7 cellular contexts compared by ENCODE assay signal in genomic region chr19:34926685-34927375, GRCh38. TPM values are rescaled to one million over a fixed set of nuclear protein-coding genes. Genes with fewer than 3 reads are reported as not detected.
DNase-seq lines count a peak whose midpoint lies in the region; ATAC-seq and TF ChIP-seq lines count a peak whose summit lies in the region.

Gene ZNF30, plus strand, starts transcription at chr19:34926903. Its CDS starts 3,045 bp downstream, at chr19:34929948.

- peak; percentile 60 for TF ChIP-seq POLR2A in GM18505 (IDR thresholded peaks at IDR 0.05; ENCODE audit: borderline replicate concordance, extremely low read depth, insufficient read depth, insufficient read length)

- H3K4me3 Mint-ChIP-seq in activated CD4-positive, alpha-beta T cell treated with anti-CD3 and anti-CD28 coated beads, Interleukin-2, amount 10 ng/mL, durations not matched to agents 24 days and 14 days = peak within 1 kb of the TSS; percentile 90

- peaks cover 12% of the 10 kb centered on the region for H3K36me3 Mint-ChIP-seq in activated CD4-positive, alpha-beta T cell treated with anti-CD3 and anti-CD28 coated beads, Interleukin-2, amount 10 ng/mL, durations not matched to agents 24 days and 14 days (ENCODE audit: low read depth)

- peaks cover 3% of the 10 kb centered on the region for H3K9me3 Mint-ChIP-seq in activated CD4-positive, alpha-beta T cell treated with anti-CD3 and anti-CD28 coated beads, Interleukin-2, amount 10 ng/mL, durations not matched to agents 24 days and 14 days

- DNase-seq in NCI-H2196 treated with DMSO at 0.1 percent for 48 hours (lab: John Stamatoyannopoulos, UW; ENCODE audit: unreplicated experiment) (peak; percentile 86), dedifferentiated amniotic fluid mesenchymal stem cell (ENCODE audit: extremely low spot score) (peak; percentile 92), left kidney (ENCODE audit: low read depth, low spot score) (peak; percentile 98)
- peak; percentile 92 for DNase-seq in activated CD4-positive, alpha-beta T cell treated with anti-CD3 and anti-CD28 coated beads, Interleukin-2, amount 10 ng/mL, durations not matched to agents 24 days and 14 days
- peak; percentile 85 for DNase-seq in stimulated activated CD4-positive, alpha-beta T cell treated with anti-CD3 and anti-CD28 coated beads, Interleukin-1b, Interleukin-23, amount 100 ng/mL, for 48 hours

- peak within 1 kb of the TSS; percentile 20 for H3K27ac Mint-ChIP-seq in activated CD4-positive, alpha-beta T cell treated with anti-CD3 and anti-CD28 coated beads, Interleukin-2, amount 10 ng/mL, durations not matched to agents 24 days and 14 days

- peaks cover 2% of the 10 kb centered on the region for H3K27me3 Mint-ChIP-seq in activated CD4-positive, alpha-beta T cell treated with anti-CD3 and anti-CD28 coated beads, Interleukin-2, amount 10 ng/mL, durations not matched to agents 24 days and 14 days

- peak; percentile 88 for ATAC-seq in GM18505 (IDR thresholded peaks at IDR 0.05; ENCODE audit: unreplicated experiment)
- peak; percentile 95 for ATAC-seq in HG02943 (IDR thresholded peaks at IDR 0.05; ENCODE audit: low read depth, unreplicated experiment)

- H3K4me1 Mint-ChIP-seq in activated CD4-positive, alpha-beta T cell treated with anti-CD3 and anti-CD28 coated beads, Interleukin-2, amount 10 ng/mL, durations not matched to agents 24 days and 14 days = peaks cover 8% of the 10 kb centered on the region

- intact Hi-C loops in activated CD4-positive, alpha-beta T cell treated with anti-CD3 and anti-CD28 coated beads, Interleukin-2, amount 10 ng/mL, durations not matched to agents 24 days and 14 days (cut with micrococcal nuclease) = no loop called here

RNA-seq across cellular contexts. Expression of gene ZNF30, which starts in this region (rescaled TPM):
- 3.6 and 4.4 TPM in 2 replicates for total RNA-seq in activated CD4-positive, alpha-beta T cell treated with anti-CD3 and anti-CD28 coated beads, Interleukin-2, amount 10 ng/mL, durations not matched to agents 24 days and 14 days

Comparison
In these comparisons a context has a peak if more than half of its experiments do, and no peak if none do; other contexts are left out.
1. Peak in every context shown above with its lines: DNase-seq and ATAC-seq.